32 cellular contexts compared by ENCODE assay signal in the genomic region with DNA sequence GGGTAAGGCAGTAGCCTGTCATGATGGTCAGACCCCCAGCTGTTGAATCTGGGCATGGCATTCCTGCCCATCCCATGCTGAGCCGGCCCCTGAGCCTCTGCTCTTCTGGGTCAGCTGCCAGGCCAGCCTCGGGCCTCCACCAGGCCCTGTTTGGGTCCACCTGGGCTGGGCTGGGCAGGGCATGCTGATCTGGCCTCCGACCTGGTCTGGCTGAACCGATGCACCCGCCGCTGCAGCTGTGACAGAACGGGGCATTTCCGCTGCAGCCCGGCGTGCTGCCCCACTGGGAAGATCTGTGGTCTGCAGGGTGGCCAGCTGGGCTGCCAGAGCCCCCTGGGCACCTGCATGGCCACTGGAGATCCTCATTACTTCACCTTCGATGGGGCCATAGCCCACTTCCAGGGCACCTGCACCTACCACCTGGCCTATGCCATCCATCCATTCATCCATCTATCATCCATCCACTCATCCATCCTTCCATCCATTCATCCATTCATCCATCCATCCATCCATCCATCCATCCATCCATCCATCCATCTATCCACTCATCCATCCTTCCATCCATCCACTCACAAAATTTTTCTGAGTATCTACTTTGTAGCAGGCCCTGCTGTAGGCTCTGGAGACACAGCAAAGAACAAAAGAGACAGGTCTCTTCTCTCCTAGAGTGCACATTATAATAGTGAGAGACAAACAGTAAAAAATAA. TPM values are rescaled to one million over a fixed set of nuclear protein-coding genes. Genes with fewer than 3 reads are reported as not detected.
"Had no signal": no experiment of that assay in that cellular context is flagged by ENCODE, and none has a peak within 500 bp of the region (broad histone marks: within the 10 kb centered on the region; RNA-seq: fewer than 3 reads in every experiment).

No MANE protein-coding gene starts in this region.

- ATAC-seq: activated CD8-positive, alpha-beta memory T cell treated with anti-CD3 and anti-CD28 coated beads, Interleukin-2, amount 10 ng/mL, durations not matched to agents 7 days and 5 days; K562; Panc1 had no signal

- H3K9me3 ChIP-seq: SJSA1 had no signal

- H3K4me3 ChIP-seq: K562, SJSA1 had no signal

- H3K36me3 ChIP-seq: brain microvascular endothelial cell, SJSA1 had no signal

- DNase-seq: activated B cell treated with CpG ODN at 0.5 μM for 24 hours; activated CD4-positive, alpha-beta memory T cell treated with anti-CD3 and anti-CD28 coated beads, Interleukin-2, amount 10 ng/mL, durations not matched to agents 7 days and 5 days; activated CD4-positive, alpha-beta T cell treated with anti-CD3 and anti-CD28 coated beads for 4 hours; activated CD4-positive, alpha-beta T cell treated with anti-CD3 and anti-CD28 coated beads, Interleukin-2, amount 50 U/mL, for 1 hour; activated CD4-positive, CD25-positive, alpha-beta regulatory T cell treated with anti-CD3 and anti-CD28 coated beads, Interleukin-2, amount 50 U/mL, for 72 hours; activated CD8-positive, alpha-beta memory T cell treated with anti-CD3 and anti-CD28 coated beads for 24 hours; activated CD8-positive, alpha-beta memory T cell treated with anti-CD3 and anti-CD28 coated beads, Interleukin-2, amount 10 ng/mL, durations not matched to agents 7 days and 5 days; activated CD8-positive, alpha-beta memory T cell treated with anti-CD3 and anti-CD28 coated beads, Interleukin-2, amount 50 U/mL, for 48 hours; activated effector memory CD4-positive, alpha-beta T cell treated with Interleukin-2 at 50 U/mL for 16 hours; activated naive CD4-positive, alpha-beta T cell treated with anti-CD3 and anti-CD28 coated beads, Interleukin-2, amount 50 U/mL, for 16 hours; activated naive CD8-positive, alpha-beta T cell treated with anti-CD3 and anti-CD28 coated beads for 36 hours; activated T-cell treated with anti-CD3 and anti-CD28 coated beads, Interleukin-2, amount 50 U/mL, for 48 hours; amniotic stem cell; aorta; brain microvascular endothelial cell; NCI-H1092 treated with DMSO at 0.1 percent for 48 hours; NCI-H146; NCI-H187; NCI-H2029 treated with DMSO at 0.1 percent for 48 hours; NCI-H2171 treated with DMSO at 0.1 percent for 48 hours; NCI-H446; NCI-H524; NCI-H69; NCI-H82; SHP77 treated with DMSO at 0.1 percent for 48 hours had no signal

- H3K27me3 ChIP-seq: brain microvascular endothelial cell, SJSA1 had no signal

- H3K27ac ChIP-seq: brain microvascular endothelial cell, SJSA1, VCaP had no signal

RNA-seq across cellular contexts. Expression of a gene that starts 21.5 kb away (rescaled TPM):
- total RNA-seq: activated B cell treated with CpG ODN at 0.5 μM for 24 hours; activated CD4-positive, alpha-beta memory T cell treated with anti-CD3 and anti-CD28 coated beads, Interleukin-2, amount 10 ng/mL, durations not matched to agents 7 days and 5 days; activated CD8-positive, alpha-beta memory T cell treated with anti-CD3 and anti-CD28 coated beads, Interleukin-2, amount 10 ng/mL, durations not matched to agents 7 days and 5 days; activated naive CD8-positive, alpha-beta T cell treated with anti-CD3 and anti-CD28 coated beads for 36 hours; SJSA1; T-helper 1 cell treated with Interleukin-12 subunit alpha and Interleukin-12 subunit beta and Interleukin-4 antibody, amounts not matched to agents 30 ng/mL and 1 ng/mL, for 36 hours had no signal
- polyA plus RNA-seq: K562 had no signal

RNA-seq across cellular contexts. Expression of a gene that starts 40.8 kb away (rescaled TPM):
- total RNA-seq: activated B cell treated with CpG ODN at 0.5 μM for 24 hours; activated CD8-positive, alpha-beta memory T cell treated with anti-CD3 and anti-CD28 coated beads, Interleukin-2, amount 10 ng/mL, durations not matched to agents 7 days and 5 days; activated naive CD8-positive, alpha-beta T cell treated with anti-CD3 and anti-CD28 coated beads for 36 hours; M059J; SJSA1 had no signal

RNA-seq across cellular contexts. Expression of a gene that starts 44.5 kb away (rescaled TPM):
- total RNA-seq: M059J; RPMI7951; SJSA1; T-helper 1 cell treated with Interleukin-12 subunit alpha and Interleukin-12 subunit beta and Interleukin-4 antibody, amounts not matched to agents 30 ng/mL and 1 ng/mL, for 36 hours had no signal

RNA-seq across cellular contexts. Expression of a gene that starts 49.0 kb away (rescaled TPM):
- total RNA-seq: M059J, RPMI7951, SJSA1 had no signal

RNA-seq across cellular contexts. Expression of a gene that starts 52.6 kb away (rescaled TPM):
- total RNA-seq: activated B cell treated with CpG ODN at 0.5 μM for 24 hours; activated CD4-positive, alpha-beta memory T cell treated with anti-CD3 and anti-CD28 coated beads, Interleukin-2, amount 10 ng/mL, durations not matched to agents 7 days and 5 days; activated CD8-positive, alpha-beta memory T cell treated with anti-CD3 and anti-CD28 coated beads, Interleukin-2, amount 10 ng/mL, durations not matched to agents 7 days and 5 days; M059J; RPMI7951; SJSA1; T-helper 1 cell treated with Interleukin-12 subunit alpha and Interleukin-12 subunit beta and Interleukin-4 antibody, amounts not matched to agents 30 ng/mL and 1 ng/mL, for 36 hours had no signal
- polyA plus RNA-seq: aorta had no signal
